ENCODE assay signal across 7 cellular contexts in the genomic region with DNA sequence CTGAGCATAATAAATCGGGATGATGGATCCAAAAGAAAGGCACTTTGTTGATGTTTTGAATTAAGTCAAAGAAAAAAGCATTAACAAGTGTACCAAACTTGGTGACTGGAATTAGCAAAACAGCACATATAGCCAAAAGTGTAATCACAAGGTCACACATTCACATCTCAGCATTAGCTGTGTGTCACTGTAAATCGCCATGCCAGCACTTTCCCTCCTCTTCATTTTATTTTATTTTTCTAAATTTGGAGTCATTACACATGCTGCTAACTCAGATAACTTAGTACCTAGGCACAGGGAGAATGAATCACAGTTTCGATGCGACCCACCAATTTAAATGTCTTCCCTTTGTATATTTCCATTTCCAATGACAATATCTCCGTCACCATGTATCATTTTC.
"Had no signal": no experiment of that assay in that cellular context is flagged by ENCODE, and none has a peak within 500 bp of the region (broad histone marks: within the 10 kb centered on the region; RNA-seq: fewer than 3 reads in every experiment).

No MANE protein-coding gene starts in this region.

- DNase-seq: Karpas-422, KBM-7, KG1 had no signal

- FAIRE-seq: HTR-8/SVneo, K562 had no signal

- H3K27ac ChIP-seq: HL-60, KMS-11 had no signal

- H3K4me3 ChIP-seq: K562 had no signal

- H3K4me2 ChIP-seq: KMS-11 had no signal

- H3K9ac ChIP-seq: KMS-11 had no signal
